18 cellular contexts compared by ENCODE assay signal in genomic region chr10:117351558-117351957, GRCh38. TPM values are rescaled to one million over a fixed set of nuclear protein-coding genes. Genes with fewer than 3 reads are reported as not detected.
A peak's percentile ranks its signal among the peaks of the same experiment; 100 is the strongest.
DNase-seq lines count a peak whose midpoint lies in the region; ATAC-seq and TF ChIP-seq lines count a peak whose summit lies in the region.
"Had no signal": no experiment of that assay in that cellular context is flagged by ENCODE, and none has a peak within 500 bp of the region (broad histone marks: within the 10 kb centered on the region; RNA-seq: fewer than 3 reads in every experiment).

No MANE protein-coding gene starts in this region.

- DNase-seq in GM23338 (ENCODE audit: low spot score) (no peak), T-helper 17 cell (no peak), GF-D8 (lab: John Stamatoyannopoulos, UW) (no peak), SKM-1 treated with dmso at 0.1 percent for 144 hours (lab: John Stamatoyannopoulos, UW; ENCODE audit: unreplicated experiment) (no peak), NCI-H510A (lab: John Stamatoyannopoulos, UW) (no peak)
- no peak for DNase-seq in activated T-helper 2 cell treated with anti-CD3 and anti-CD28 coated beads, Interferon-gamma antibody, Interleukin-2, Interleukin-4, amounts not matched to agents 10 μg/mL and 5 μg/mL and 100 μg/mL, durations not matched to agents 14 hours and 24 hours and 36 hours (ENCODE audit: low spot score)
- DNase-seq: AML-193; Calu3; CD8-positive, alpha-beta T cell; DMS79 treated with DMSO at 0.1 percent for 48 hours; H9; IMR-90; Karpas-422; KBM-7 had no signal

- peaks cover 58% of the 10 kb centered on the region for H3K4me1 ChIP-seq in GM23338 (ENCODE audit: insufficient read depth)

- ATAC-seq in GM23338 (no peak), T-helper 17 cell (no peak)
- ATAC-seq in stimulated activated memory B cell treated with anti-CD40 and anti-IgM and Interleukin-4, amounts not matched to agents 10 μg/mL and 1 μg/mL and 100 μg/mL, for 72 hours = no peak
- ATAC-seq: CD8-positive, alpha-beta T cell had no signal

- H3K27ac ChIP-seq in GM23338 (ENCODE audit: low read depth) = no peak overlapping the region
- H3K27ac ChIP-seq: BLaER1, HL-60 had no signal

- H4K20me1 ChIP-seq in GM23338 (replicated peaks; ENCODE audit: insufficient read depth) = peaks cover 4% of the 10 kb centered on the region; the same call in 1 of the 2 replicates

- peaks cover 92% of the 10 kb centered on the region for H3K79me2 ChIP-seq in GM23338 (replicated peaks; ENCODE audit: insufficient read depth)

- peaks cover 62% of the 10 kb centered on the region for H3K4me1 Mint-ChIP-seq in GM23338
- H3K4me1 Mint-ChIP-seq in T-helper 17 cell = peaks cover 47% of the 10 kb centered on the region
- peaks cover 66% of the 10 kb centered on the region for H3K4me1 Mint-ChIP-seq in dendritic cell treated with granulocyte-macrophage colony-stimulating factor and Interleukin-4, amounts not matched to agents 40 ng/mL and 50 ng/mL, for 4 days (ENCODE audit: low read depth)
- H3K4me1 Mint-ChIP-seq in stimulated activated memory B cell treated with anti-CD40 and anti-IgM and Interleukin-4, amounts not matched to agents 10 μg/mL and 1 μg/mL and 100 μg/mL, for 72 hours = peaks cover 64% of the 10 kb centered on the region
- peaks cover 23% of the 10 kb centered on the region for H3K4me1 Mint-ChIP-seq in activated T-helper 2 cell treated with anti-CD3 and anti-CD28 coated beads, Interferon-gamma antibody, Interleukin-2, Interleukin-4, amounts not matched to agents 10 μg/mL and 5 μg/mL and 100 μg/mL, durations not matched to agents 14 hours and 24 hours and 36 hours (ENCODE audit: low read depth)

- peaks cover 10% of the 10 kb centered on the region; the same call in 1 of the 2 replicates for H3F3A ChIP-seq in GM23338 (replicated peaks; ENCODE audit: low read depth)

- no peaks in the 10 kb centered on the region for H3K27me3 ChIP-seq in GM23338 (ENCODE audit: insufficient read depth)
- H3K27me3 ChIP-seq: BLaER1 had no signal

- no peaks in the 10 kb centered on the region for H3K9me2 ChIP-seq in GM23338 (ENCODE audit: insufficient read depth)

- no peaks in the 10 kb centered on the region for H3K9me3 ChIP-seq in T-helper 17 cell (ENCODE audit: control insufficient read depth, low read length, poor library complexity, severe bottlenecking)
- H3K9me3 ChIP-seq: BLaER1 had no signal

- H3K36me3 Mint-ChIP-seq in GM23338 (ENCODE audit: low read depth) = peaks cover 4% of the 10 kb centered on the region; the same call in 2 of the 3 replicates
- H3K36me3 Mint-ChIP-seq in T-helper 17 cell (ENCODE audit: low read depth) = no peaks in the 10 kb centered on the region
- H3K36me3 Mint-ChIP-seq in dendritic cell treated with granulocyte-macrophage colony-stimulating factor and Interleukin-4, amounts not matched to agents 40 ng/mL and 50 ng/mL, for 4 days (ENCODE audit: low read depth) = peaks cover 6% of the 10 kb centered on the region
- peaks cover 12% of the 10 kb centered on the region for H3K36me3 Mint-ChIP-seq in stimulated activated memory B cell treated with anti-CD40 and anti-IgM and Interleukin-4, amounts not matched to agents 10 μg/mL and 1 μg/mL and 100 μg/mL, for 72 hours
- H3K36me3 Mint-ChIP-seq in activated T-helper 2 cell treated with anti-CD3 and anti-CD28 coated beads, Interferon-gamma antibody, Interleukin-2, Interleukin-4, amounts not matched to agents 10 μg/mL and 5 μg/mL and 100 μg/mL, durations not matched to agents 14 hours and 24 hours and 36 hours (ENCODE audit: low read depth) = peaks cover 5% of the 10 kb centered on the region

- H3K27me3 Mint-ChIP-seq in GM23338 (ENCODE audit: insufficient read depth, low read depth, poor library complexity) (peaks cover 3% of the 10 kb centered on the region), T-helper 17 cell (no peaks in the 10 kb centered on the region)
- no peaks in the 10 kb centered on the region for H3K27me3 Mint-ChIP-seq in dendritic cell treated with granulocyte-macrophage colony-stimulating factor and Interleukin-4, amounts not matched to agents 40 ng/mL and 50 ng/mL, for 4 days
- no peaks in the 10 kb centered on the region for H3K27me3 Mint-ChIP-seq in stimulated activated memory B cell treated with anti-CD40 and anti-IgM and Interleukin-4, amounts not matched to agents 10 μg/mL and 1 μg/mL and 100 μg/mL, for 72 hours
- H3K27me3 Mint-ChIP-seq in activated T-helper 2 cell treated with anti-CD3 and anti-CD28 coated beads, Interferon-gamma antibody, Interleukin-2, Interleukin-4, amounts not matched to agents 10 μg/mL and 5 μg/mL and 100 μg/mL, durations not matched to agents 14 hours and 24 hours and 36 hours (ENCODE audit: low read depth) = no peaks in the 10 kb centered on the region

- H3K27ac Mint-ChIP-seq in GM23338 (0 out of 2 replicates have a peak overlapping the region, but pooled peaks have one; percentile 68), T-helper 17 cell (peak overlapping the region; percentile 57)
- H3K27ac Mint-ChIP-seq in dendritic cell treated with granulocyte-macrophage colony-stimulating factor and Interleukin-4, amounts not matched to agents 40 ng/mL and 50 ng/mL, for 4 days = peak overlapping the region; percentile 89
- H3K27ac Mint-ChIP-seq in stimulated activated memory B cell treated with anti-CD40 and anti-IgM and Interleukin-4, amounts not matched to agents 10 μg/mL and 1 μg/mL and 100 μg/mL, for 72 hours = peak overlapping the region; percentile 23
- no peak overlapping the region for H3K27ac Mint-ChIP-seq in activated T-helper 2 cell treated with anti-CD3 and anti-CD28 coated beads, Interferon-gamma antibody, Interleukin-2, Interleukin-4, amounts not matched to agents 10 μg/mL and 5 μg/mL and 100 μg/mL, durations not matched to agents 14 hours and 24 hours and 36 hours
- H3K27ac Mint-ChIP-seq: CD8-positive, alpha-beta T cell; H9 had no signal

- no peak overlapping the region for H3K4me3 ChIP-seq in GM23338
- H3K4me3 ChIP-seq: BLaER1 had no signal

- no peaks in the 10 kb centered on the region for H3K36me3 ChIP-seq in GM23338 (ENCODE audit: insufficient read depth)

- intact Hi-C loops in dendritic cell treated with granulocyte-macrophage colony-stimulating factor and Interleukin-4, amounts not matched to agents 40 ng/mL and 50 ng/mL, for 4 days (cut with micrococcal nuclease) = no loop called here
- intact Hi-C loops in activated T-helper 2 cell treated with anti-CD3 and anti-CD28 coated beads, Interferon-gamma antibody, Interleukin-2, Interleukin-4, amounts not matched to agents 10 μg/mL and 5 μg/mL and 100 μg/mL, durations not matched to agents 14 hours and 24 hours and 36 hours (cut with micrococcal nuclease) = no loop called here

- H3K4me2 ChIP-seq in GM23338 = no peak overlapping the region
- H3K4me2 ChIP-seq: BLaER1 had no signal

- no peaks in the 10 kb centered on the region for H3K9me3 Mint-ChIP-seq in GM23338
- no peaks in the 10 kb centered on the region for H3K9me3 Mint-ChIP-seq in dendritic cell treated with granulocyte-macrophage colony-stimulating factor and Interleukin-4, amounts not matched to agents 40 ng/mL and 50 ng/mL, for 4 days
- H3K9me3 Mint-ChIP-seq in stimulated activated memory B cell treated with anti-CD40 and anti-IgM and Interleukin-4, amounts not matched to agents 10 μg/mL and 1 μg/mL and 100 μg/mL, for 72 hours = no peaks in the 10 kb centered on the region
- no peaks in the 10 kb centered on the region for H3K9me3 Mint-ChIP-seq in activated T-helper 2 cell treated with anti-CD3 and anti-CD28 coated beads, Interferon-gamma antibody, Interleukin-2, Interleukin-4, amounts not matched to agents 10 μg/mL and 5 μg/mL and 100 μg/mL, durations not matched to agents 14 hours and 24 hours and 36 hours
- H3K9me3 Mint-ChIP-seq: CD8-positive, alpha-beta T cell; H9 had no signal

- TF ChIP-seq CTCF in GM23338 (conservative IDR thresholded peaks at IDR 0.05; ENCODE audit: low read depth in 2 of 2) = no peak

- H2AFZ ChIP-seq in GM23338 = no peak overlapping the region

- H3K4me3 Mint-ChIP-seq in GM23338 = no peak overlapping the region
- no peak overlapping the region for H3K4me3 Mint-ChIP-seq in T-helper 17 cell
- H3K4me3 Mint-ChIP-seq in dendritic cell treated with granulocyte-macrophage colony-stimulating factor and Interleukin-4, amounts not matched to agents 40 ng/mL and 50 ng/mL, for 4 days = no peak overlapping the region
- no peak overlapping the region for H3K4me3 Mint-ChIP-seq in stimulated activated memory B cell treated with anti-CD40 and anti-IgM and Interleukin-4, amounts not matched to agents 10 μg/mL and 1 μg/mL and 100 μg/mL, for 72 hours
- no peak overlapping the region for H3K4me3 Mint-ChIP-seq in activated T-helper 2 cell treated with anti-CD3 and anti-CD28 coated beads, Interferon-gamma antibody, Interleukin-2, Interleukin-4, amounts not matched to agents 10 μg/mL and 5 μg/mL and 100 μg/mL, durations not matched to agents 14 hours and 24 hours and 36 hours (ENCODE audit: low read depth)
- H3K4me3 Mint-ChIP-seq: CD8-positive, alpha-beta T cell; H9 had no signal

TF ChIP-seq in GM23338, 12 proteins besides CTCF, POLR2A, EP300 and RAD21 (continues in another document):
- TF ChIP-seq POLR2AphosphoS5 (IDR thresholded peaks at IDR 0.05; ENCODE audit: low read depth) (no peak), EZH2 (IDR thresholded peaks at IDR 0.05; ENCODE audit: low read depth, unreplicated experiment) (no peak), JUNB (IDR thresholded peaks at IDR 0.05; ENCODE audit: unreplicated experiment) (no peak)

RNA-seq across cellular contexts. Expression of gene PDZD8, which starts 23.7 kb away (rescaled TPM):
- total RNA-seq in GM23338 (2014; rRNA removed; shearing (Covaris generic)) = 28.6 and 30.2 TPM in 2 replicates
- 8.4 and 11.4 TPM in 2 replicates for polyA plus RNA-seq in GM23338 (2016; fragmentation: Nextera tagmentation; extraction: Ambion mirVana)
- 10 to 100 TPM; 18.4 to 29.6 TPM for total RNA-seq in T-helper 17 cell
- 20.6 and 22.0 TPM in 2 replicates for total RNA-seq in activated T-helper 2 cell treated with anti-CD3 and anti-CD28 coated beads, Interferon-gamma antibody, Interleukin-2, Interleukin-4, amounts not matched to agents 10 μg/mL and 5 μg/mL and 100 μg/mL, durations not matched to agents 14 hours and 24 hours and 36 hours
